In the genomic region with DNA sequence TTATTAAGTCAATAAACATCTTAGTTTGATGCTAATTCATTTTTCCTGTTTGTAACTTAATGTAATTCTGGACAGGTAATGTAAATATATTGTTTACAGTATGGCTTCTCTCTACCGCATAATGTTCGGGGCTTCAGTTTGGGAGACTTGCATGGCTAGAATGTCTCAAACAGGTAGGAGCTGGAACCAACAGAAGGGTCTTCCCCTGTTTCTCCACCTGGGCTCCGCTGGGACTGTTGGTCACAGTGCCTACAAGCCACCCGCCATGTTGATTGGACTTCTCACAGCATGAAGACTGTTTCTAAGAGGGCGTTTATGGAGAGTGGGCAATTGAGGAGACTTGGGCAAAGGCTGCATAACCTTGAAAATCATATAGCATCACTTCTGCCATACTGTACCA, we compare ENCODE assay signal across 9 cellular contexts.
"Had no signal": no experiment of that assay in that cellular context is flagged by ENCODE, and none has a peak within 500 bp of the region (broad histone marks: within the 10 kb centered on the region; RNA-seq: fewer than 3 reads in every experiment).

No MANE protein-coding gene starts in this region.

- H3K4me3 ChIP-seq: K562 had no signal

- H3K27ac Mint-ChIP-seq: IgD-negative memory B cell had no signal

- H3K4me2 ChIP-seq: KMS-11 had no signal

- H3K27ac ChIP-seq: HL-60, KMS-11 had no signal

- H3K36me3 Mint-ChIP-seq: IgD-negative memory B cell had no signal

- ATAC-seq: HepG2, K562 had no signal

- DNase-seq: IMR-90, KBM-7, KG1 had no signal

- H3K4me3 Mint-ChIP-seq: IgD-negative memory B cell had no signal

- H3K4me1 Mint-ChIP-seq: IgD-negative memory B cell had no signal

- FAIRE-seq: HepG2, HTR-8/SVneo, K562 had no signal

- H3K9ac ChIP-seq: KMS-11 had no signal
